In genomic region chr3:60557122-60557521, GRCh38 we compare ENCODE assay signal across 15 cellular contexts.
A peak's percentile ranks its signal among the peaks of the same experiment; 100 is the strongest.
DNase-seq lines count a peak whose midpoint lies in the region; ATAC-seq lines count a peak whose summit lies in the region.
"Had no signal": no experiment of that assay in that cellular context is flagged by ENCODE, and none has a peak within 500 bp of the region (broad histone marks: within the 10 kb centered on the region; RNA-seq: fewer than 3 reads in every experiment).

No MANE protein-coding gene starts in this region.

- no peak for ATAC-seq in HG02970 (IDR thresholded peaks at IDR 0.05; ENCODE audit: low FRiP score, unreplicated experiment)
- ATAC-seq: A549; CD8-positive, alpha-beta T cell had no signal

- intact Hi-C loops in head of caudate nucleus (cut with DNase I): no loop called here

- DNase-seq in NCI-H146 (lab: John Stamatoyannopoulos, UW): peak; percentile 5
- DNase-seq in NCI-H146 treated with DMSO at 0.1 percent for 48 hours (lab: John Stamatoyannopoulos, UW; ENCODE audit: unreplicated experiment): no peak
- peak in 24 of 42 donors; percentile 9 to 75 (median 34) for DNase-seq in head of caudate nucleus
- DNase-seq in putamen (ENCODE audit: low spot score): peak; percentile 77
- no peak for DNase-seq in GM19240 (ENCODE audit: insufficient read length, low spot score)
- DNase-seq: AML-193; Caco-2; Calu3; CD4-positive, alpha-beta T cell; CD8-positive, alpha-beta T cell; DMS79 treated with DMSO at 0.1 percent for 48 hours; EL; GDM1 had no signal

Comparison
In these comparisons a context has a peak if more than half of its experiments do, and no peak if none do; other contexts are left out.
1. DNase-seq: peak in NCI-H146 (single experiment), head of caudate nucleus (24 of 42) and putamen (single experiment); none in NCI-H146 treated with DMSO at 0.1 percent for 48 hours (single experiment) and GM19240 (single experiment).